In genomic region chr3:176354843-176355242, GRCh38 we compare ENCODE assay signal across 30 cellular contexts.
"Had no signal": no experiment of that assay in that cellular context is flagged by ENCODE, and none has a peak within 500 bp of the region (broad histone marks: within the 10 kb centered on the region; RNA-seq: fewer than 3 reads in every experiment).

No MANE protein-coding gene starts in this region.

- DNase-seq: activated CD4-positive, alpha-beta memory T cell treated with anti-CD3 and anti-CD28 coated beads for 36 hours; activated CD4-positive, alpha-beta T cell treated with anti-CD3 and anti-CD28 coated beads for 36 hours; activated CD4-positive, alpha-beta T cell treated with anti-CD3 and anti-CD28 coated beads, Interleukin-2, amount 10 ng/mL, durations not matched to agents 24 days and 14 days; activated CD4-positive, CD25-positive, alpha-beta regulatory T cell; activated CD4-positive, CD25-positive, alpha-beta regulatory T cell treated with anti-CD3 and anti-CD28 coated beads, Interleukin-2, amount 50 U/mL, for 72 hours; activated CD8-positive, alpha-beta memory T cell treated with anti-CD3 and anti-CD28 coated beads, Interleukin-2, amount 10 ng/mL, durations not matched to agents 7 days and 5 days; activated CD8-positive, alpha-beta memory T cell treated with anti-CD3 and anti-CD28 coated beads, Interleukin-2, amount 50 U/mL, for 4 hours; activated CD8-positive, alpha-beta T cell treated with anti-CD3 and anti-CD28 coated beads, Interleukin-2, amount 10 ng/mL, durations not matched to agents 7 days and 5 days; activated effector memory CD4-positive, alpha-beta T cell treated with anti-CD3 and anti-CD28 coated beads, Interleukin-2, amount 50 U/mL, for 16 hours; activated naive CD4-positive, alpha-beta T cell treated with anti-CD3 and anti-CD28 coated beads for 36 hours; activated naive CD8-positive, alpha-beta T cell treated with anti-CD3 and anti-CD28 coated beads for 36 hours; activated naive CD8-positive, alpha-beta T cell treated with anti-CD3 and anti-CD28 coated beads, Interleukin-2, amount 50 U/mL, for 24 hours; activated T-cell treated with anti-CD3 and anti-CD28 coated beads, Interleukin-2, amount 50 U/mL, for 1 hour; activated T-cell treated with anti-CD3 and anti-CD28 coated beads, Interleukin-2, amount 50 U/mL, for 48 hours; central memory CD4-positive, alpha-beta T cell; cerebellar nuclear complex; colonic mucosa; dorsolateral prefrontal cortex; effector memory CD4-positive, alpha-beta T cell; endodermal cell; erythroblast; foreskin keratinocyte; gastrocnemius medialis; glutamatergic neuron; heart left ventricle; T-helper 2 cell had no signal

- H3K27ac ChIP-seq: ascending aorta, breast epithelium, cardiac muscle cell, colonic mucosa, dorsolateral prefrontal cortex, esophagus muscularis mucosa, foreskin keratinocyte, gastrocnemius medialis, heart left ventricle had no signal

- H3K36me3 ChIP-seq: ascending aorta, breast epithelium, cardiac muscle cell, colonic mucosa, esophagus muscularis mucosa, gastrocnemius medialis, heart left ventricle had no signal

- H3K4me3 ChIP-seq: ascending aorta, breast epithelium, cardiac muscle cell, colonic mucosa, dorsolateral prefrontal cortex, esophagus muscularis mucosa, gastrocnemius medialis, heart left ventricle had no signal

- H3K9me3 ChIP-seq: ascending aorta, breast epithelium, colonic mucosa, esophagus muscularis mucosa, gastrocnemius medialis, heart left ventricle had no signal

- H3K27me3 ChIP-seq: ascending aorta, breast epithelium, cardiac muscle cell, colonic mucosa, dorsolateral prefrontal cortex, esophagus muscularis mucosa, foreskin keratinocyte, gastrocnemius medialis, heart left ventricle had no signal

- H3K4me1 ChIP-seq: ascending aorta, breast epithelium, colonic mucosa, esophagus muscularis mucosa, foreskin keratinocyte, gastrocnemius medialis, heart left ventricle had no signal
